11 cellular contexts compared by ENCODE assay signal in the genomic region with DNA sequence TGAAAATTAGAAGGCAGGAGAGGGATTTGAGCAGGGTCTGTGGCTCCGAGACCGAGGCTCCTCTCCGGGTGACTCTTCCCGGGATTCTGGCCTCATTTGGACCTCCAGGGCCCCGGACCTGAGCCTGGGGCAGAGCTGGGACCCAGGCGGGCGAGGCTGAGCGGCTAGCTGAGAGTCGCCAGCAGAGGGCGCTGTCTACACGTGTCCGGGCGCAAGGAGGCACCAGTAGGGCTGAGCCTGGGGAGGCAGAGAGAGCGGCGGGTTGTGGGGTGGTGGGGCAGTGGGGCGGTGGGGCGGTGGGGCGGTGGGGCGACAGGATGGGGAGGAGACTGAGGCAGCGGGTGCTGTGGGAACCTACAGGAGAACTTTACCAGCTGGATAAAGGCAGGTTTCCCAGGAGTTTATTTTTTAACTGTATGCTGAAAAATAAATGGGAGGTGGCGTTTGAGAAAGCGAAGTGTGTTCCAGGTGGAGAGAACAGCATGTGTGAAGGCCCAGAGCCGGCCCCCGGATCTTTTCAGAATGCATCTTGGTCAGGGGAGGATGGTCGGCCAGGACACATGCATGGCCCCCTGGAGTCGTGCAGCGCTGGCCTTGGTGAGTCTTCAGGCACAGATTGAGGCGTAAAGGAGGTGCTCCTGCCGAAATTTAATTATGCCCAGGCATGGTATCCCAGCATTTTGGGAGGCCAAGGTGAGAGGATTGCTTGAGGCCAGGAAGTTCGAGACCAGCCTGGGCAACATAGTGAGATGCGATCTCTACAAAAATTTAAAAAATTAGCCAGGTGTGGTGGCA. TPM values are rescaled to one million over a fixed set of nuclear protein-coding genes. Genes with fewer than 3 reads are reported as not detected.
DNase-seq lines count a peak whose midpoint lies in the region; ATAC-seq and TF ChIP-seq lines count a peak whose summit lies in the region.
"Not testable (repeated sequence)": the region's sequence is repeated elsewhere in the genome, so short reads cannot be mapped to it uniquely, and the experiment has no call there.
"Had no signal": no experiment of that assay in that cellular context is flagged by ENCODE, and none has a peak within 500 bp of the region (broad histone marks: within the 10 kb centered on the region; RNA-seq: fewer than 3 reads in every experiment).

No MANE protein-coding gene starts in this region.

- ATAC-seq in GM21390 (IDR thresholded peaks at IDR 0.05; ENCODE audit: unreplicated experiment) (peak; percentile 53), Panc1 (peak; percentile 95), left ventricle myocardium superior (peak; percentile 95)
- ATAC-seq in activated CD8-positive, alpha-beta T cell treated with anti-CD3 and anti-CD28 coated beads for 36 hours = peak; percentile 98

- H3K27ac Mint-ChIP-seq in activated CD8-positive, alpha-beta T cell treated with anti-CD3 and anti-CD28 coated beads for 36 hours; osteocyte (ENCODE audit: unreplicated experiment): not testable (repeated sequence)

- H3K4me3 ChIP-seq in Panc1 (ENCODE audit: low read depth in 2 of 2, low read length in 2 of 2); adrenal gland: not testable (repeated sequence)

- not testable (repeated sequence) for TF ChIP-seq CTCF in Panc1 (IDR thresholded peaks at IDR 0.05); activated CD8-positive, alpha-beta T cell treated with anti-CD3 and anti-CD28 coated beads for 36 hours (IDR thresholded peaks at IDR 0.05); adrenal gland (IDR thresholded peaks at IDR 0.05)
- TF ChIP-seq CTCF in osteocyte (IDR thresholded peaks at IDR 0.05) = peak; percentile 9

- H3K9me3 ChIP-seq in Panc1 (ENCODE audit: control insufficient read depth, insufficient read depth, low read depth, low read length); adrenal gland (replicated peaks in 1 of 3): not testable (repeated sequence)

- not testable (repeated sequence) for BruUV-seq in Panc1 (replicated peaks; lab: Mats Ljungman, UMichigan)

- in situ Hi-C loops in Panc1 (cut with HindIII; ENCODE audit: low pct_unique_long_range_greater_than_20kb, low sequenced_read_pairs) = not testable (repeated sequence)

- H3K27ac ChIP-seq in Panc1 (ENCODE audit: low read length); adrenal gland: not testable (repeated sequence)

- not testable (repeated sequence) for DNase-seq in Panc1 (ENCODE audit: low read depth, low spot score); osteocyte (ENCODE audit: extremely low spot score, unreplicated experiment)
- peak; percentile 36 for DNase-seq in activated CD8-positive, alpha-beta T cell treated with anti-CD3 and anti-CD28 coated beads for 36 hours
- DNase-seq in adrenal gland = peak in 6 of 7 donors; percentile 14 to 53 (median 21)
- peak; percentile 44 for DNase-seq in left ventricle myocardium superior
- DNase-seq in stimulated activated CD8-positive, alpha-beta memory T cell treated with anti-CD3 and anti-CD28 coated beads, Interleukin-4, amount 100 ng/mL, for 48 hours = peak; percentile 47

- H3K9me3 Mint-ChIP-seq in activated CD8-positive, alpha-beta T cell treated with anti-CD3 and anti-CD28 coated beads for 36 hours; osteocyte (ENCODE audit: unreplicated experiment): not testable (repeated sequence)

- 31 to 64% (median 45%) methylated on average over 5 to 10 of the region's 31 CpGs; no CpG with 5 or more reads in 1 of the 4 donors for WGBS in adrenal gland, 4 donors

- not testable (repeated sequence) for H3K27me3 ChIP-seq in Panc1 (ENCODE audit: control insufficient read depth, insufficient read depth, low read length); adrenal gland

- H3K36me3 Mint-ChIP-seq in activated CD8-positive, alpha-beta T cell treated with anti-CD3 and anti-CD28 coated beads for 36 hours (ENCODE audit: low read depth); osteocyte (ENCODE audit: unreplicated experiment): not testable (repeated sequence)

- not testable (repeated sequence) for H3K36me3 ChIP-seq in Panc1 (ENCODE audit: control insufficient read depth, insufficient read depth, low read length); adrenal gland (replicated peaks in 1 of 2)

- intact Hi-C loops in Panc1 (cut with micrococcal nuclease; ENCODE audit: unreplicated experiment); activated CD8-positive, alpha-beta T cell treated with anti-CD3 and anti-CD28 coated beads for 36 hours (cut with micrococcal nuclease); adrenal gland (cut with DNase I); left ventricle myocardium superior (cut with micrococcal nuclease): not testable (repeated sequence)

- CTCF ChIA-PET in Panc1 (lab: Charles Lee); activated CD8-positive, alpha-beta T cell treated with anti-CD3 and anti-CD28 coated beads for 36 hours (lab: Charles Lee): not testable (repeated sequence)

- H3K4me1 Mint-ChIP-seq in activated CD8-positive, alpha-beta T cell treated with anti-CD3 and anti-CD28 coated beads for 36 hours (ENCODE audit: low read depth); osteocyte (ENCODE audit: unreplicated experiment): not testable (repeated sequence)

- not testable (repeated sequence) for TF ChIP-seq POLR2A in adrenal gland (IDR thresholded peaks at IDR 0.05)

- not testable (repeated sequence) for H3K4me1 ChIP-seq in Panc1 (ENCODE audit: control insufficient read depth, insufficient read depth, low read length); adrenal gland (replicated peaks in 1 of 2)

- H3K27me3 Mint-ChIP-seq in activated CD8-positive, alpha-beta T cell treated with anti-CD3 and anti-CD28 coated beads for 36 hours; osteocyte (ENCODE audit: unreplicated experiment): not testable (repeated sequence)

- POLR2A ChIA-PET in Panc1 (lab: Charles Lee); activated CD8-positive, alpha-beta T cell treated with anti-CD3 and anti-CD28 coated beads for 36 hours (lab: Charles Lee): not testable (repeated sequence)

- not testable (repeated sequence) for H3K4me3 Mint-ChIP-seq in activated CD8-positive, alpha-beta T cell treated with anti-CD3 and anti-CD28 coated beads for 36 hours; osteocyte (ENCODE audit: unreplicated experiment)

RNA-seq across cellular contexts. Expression of gene GRAP, which starts 29.8 kb away (rescaled TPM):
- total RNA-seq in Panc1 (2021; ENCODE audit: unreplicated experiment) = 0.21 TPM
- not detected for polyA plus RNA-seq in Panc1 (2012; ENCODE audit: insufficient read length)
- 10 to 100 TPM; 11.9 to 12.2 TPM for total RNA-seq in activated CD8-positive, alpha-beta T cell treated with anti-CD3 and anti-CD28 coated beads for 36 hours
- 10 to 100 TPM in 1 of 8 donors, 1 to 10 TPM in 7; 4.8 to 11.7 (median 7.5) TPM for total RNA-seq in adrenal gland
- polyA plus RNA-seq in adrenal gland = 10 to 100 TPM in 1 of 3 donors, 1 to 10 TPM in 2; 1.7 to 17.0 (median 8.4) TPM
- total RNA-seq in left ventricle myocardium superior = 2.2 TPM
- total RNA-seq in osteocyte = not detected in 2 replicates
- total RNA-seq: smooth muscle cell had no signal

RNA-seq across cellular contexts. Expression of gene GRAPL, which starts 50.8 kb away (rescaled TPM):
- 0.31 TPM for total RNA-seq in Panc1 (2021; ENCODE audit: unreplicated experiment)
- polyA plus RNA-seq in Panc1 (2012; ENCODE audit: insufficient read length) = not detected
- total RNA-seq in activated CD8-positive, alpha-beta T cell treated with anti-CD3 and anti-CD28 coated beads for 36 hours = 1 to 10 TPM; 5.1 to 6.5 TPM
- 1 to 10 TPM in 7 of 8 donors, under 1 TPM in 1; 0.72 to 9.1 (median 3.1) TPM for total RNA-seq in adrenal gland
- polyA plus RNA-seq in adrenal gland = 10 to 100 TPM in 1 of 3 donors, 1 to 10 TPM in 1, under 1 TPM in 1; 0.46 to 10.4 (median 3.2) TPM
- 1.0 TPM for total RNA-seq in left ventricle myocardium superior
- total RNA-seq in osteocyte = not detected in 2 replicates
- total RNA-seq: G401, H4, SK-MEL-5, smooth muscle cell had no signal
- polyA plus RNA-seq: smooth muscle cell had no signal
